8 cellular contexts compared by ENCODE assay signal in the genomic region with DNA sequence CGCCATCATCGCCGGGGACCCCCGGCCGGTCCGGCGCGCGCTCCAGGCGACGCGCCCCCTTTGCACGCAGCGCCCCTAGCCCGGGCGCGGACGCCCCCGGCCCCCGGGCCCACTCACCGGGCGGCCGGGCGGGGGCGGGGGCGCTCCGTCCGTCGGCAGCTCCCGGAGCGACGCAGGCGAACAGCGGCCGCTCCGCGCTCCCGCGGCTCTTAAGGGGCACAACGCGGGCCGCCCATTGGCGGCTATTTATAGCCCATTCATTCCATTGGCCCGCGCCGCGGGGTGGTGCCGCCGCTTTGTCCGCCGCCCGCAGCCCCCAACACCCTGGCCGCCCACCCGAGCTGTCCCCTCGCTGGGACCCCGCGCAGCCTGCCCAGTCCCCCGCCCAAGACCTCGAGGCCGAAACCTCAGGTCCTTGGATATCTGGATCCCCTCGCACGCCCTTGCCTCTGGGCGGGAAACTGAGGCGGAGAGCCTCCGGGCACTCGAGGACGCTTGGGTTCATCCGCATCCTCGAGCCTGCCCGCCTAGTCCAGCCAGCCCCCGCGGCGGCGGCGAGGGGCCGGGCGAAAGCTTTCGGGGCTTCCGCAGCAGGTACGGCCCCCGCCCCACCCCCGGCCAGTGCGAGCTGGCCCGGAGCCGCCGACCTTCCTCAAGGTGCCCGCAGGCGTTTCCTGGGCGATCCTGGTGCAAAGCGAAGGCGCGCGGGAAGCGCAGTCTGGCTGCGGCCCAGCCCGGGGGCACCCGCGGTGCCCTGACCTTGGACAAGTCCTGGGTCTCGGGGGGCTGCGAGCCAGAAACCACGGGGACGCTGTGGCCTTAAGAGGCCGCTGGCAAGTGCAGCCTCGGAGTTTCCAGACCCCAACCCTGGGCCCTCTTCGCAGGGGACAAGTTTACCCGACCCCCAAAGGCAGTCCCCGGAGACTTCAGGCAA. TPM values are rescaled to one million over a fixed set of nuclear protein-coding genes. Genes with fewer than 3 reads are reported as not detected.
DNase-seq lines count a peak whose midpoint lies in the region; ATAC-seq, FAIRE-seq and TF ChIP-seq lines count a peak whose summit lies in the region.

A gene (minus strand): TSS at position 182 of the 934 bp plus-strand sequence. CDS start 337 bp downstream, outside the sequence.

- no peak within 1 kb of the TSS for H2BK120ac ChIP-seq in mesendoderm (ENCODE audit: low read depth, low read length)

- no peaks in the 10 kb centered on the region for H3K9me1 ChIP-seq in endothelial cell of umbilical vein (replicated peaks; ENCODE audit: control insufficient read depth, extremely low read depth, insufficient read depth, low read length)

- H2AFZ ChIP-seq in SU-DHL-6 (ENCODE audit: low read depth, low read length, severe bottlenecking) (no peak within 1 kb of the TSS), endothelial cell of umbilical vein (ENCODE audit: low read depth, low read length) (no peak within 1 kb of the TSS)

- H4K20me1 ChIP-seq in SU-DHL-6 (ENCODE audit: low read depth, low read length) (no peaks in the 10 kb centered on the region), endothelial cell of umbilical vein (replicated peaks; ENCODE audit: control insufficient read depth, extremely low read depth, insufficient read depth, low read length) (no peaks in the 10 kb centered on the region)

- H3F3A ChIP-seq in SU-DHL-6 (ENCODE audit: insufficient read depth): 0 out of 2 replicates have a peak, but pooled peaks cover 8% of the 10 kb centered on the region

- H3K9me2 ChIP-seq in SU-DHL-6 (replicated peaks; ENCODE audit: insufficient read depth, low read length): no peaks in the 10 kb centered on the region

- H3K4me2 ChIP-seq in SU-DHL-6 (ENCODE audit: low read depth, low read length, poor library complexity, severe bottlenecking) (peak within 1 kb of the TSS; percentile 61), endothelial cell of umbilical vein (ENCODE audit: insufficient read depth, low read length) (no peak within 1 kb of the TSS), mesendoderm (ENCODE audit: low read length) (peak within 1 kb of the TSS; percentile 73)

- no peak within 1 kb of the TSS for H2BK15ac ChIP-seq in mesendoderm (replicated peaks; ENCODE audit: low read depth)

- BruUV-seq in endothelial cell of umbilical vein (replicated peaks; lab: Mats Ljungman, UMichigan): no TSS peak

- peaks cover 14% of the 10 kb centered on the region for H3K4me1 ChIP-seq in endothelial cell of umbilical vein (ENCODE audit: control insufficient read depth, extremely low read depth, insufficient read depth, low read length)
- no peaks in the 10 kb centered on the region for H3K4me1 ChIP-seq in mesendoderm (ENCODE audit: control insufficient read depth, low read depth, low read length)
- peaks cover 0 to 77% (median 48%) of the 10 kb centered on the region in 4 donors for H3K4me1 ChIP-seq in tibial nerve

- FAIRE-seq in endothelial cell of umbilical vein (lab: Jason Lieb, UNC): peak; percentile 33

- peak within 1 kb of the TSS; percentile 46 for H3K18ac ChIP-seq in mesendoderm (ENCODE audit: low read length)

- H3K79me1 ChIP-seq in mesendoderm (ENCODE audit: low read length): no peaks in the 10 kb centered on the region

- no peak within 1 kb of the TSS for H4K5ac ChIP-seq in mesendoderm (ENCODE audit: low read length)

- no peaks in the 10 kb centered on the region for H3K9me3 ChIP-seq in SU-DHL-6 (ENCODE audit: insufficient read depth, low read length)
- H3K9me3 ChIP-seq in endothelial cell of umbilical vein (replicated peaks; ENCODE audit: control insufficient read depth, insufficient read depth, low read length): no peaks in the 10 kb centered on the region
- no peaks in the 10 kb centered on the region for H3K9me3 ChIP-seq in tibial nerve

- peak within 1 kb of the TSS; percentile 86 for H3K56ac ChIP-seq in mesendoderm (ENCODE audit: low read length)

- H3K4ac ChIP-seq in mesendoderm (ENCODE audit: low read depth, low read length): peak within 1 kb of the TSS; percentile 20

- no peaks in the 10 kb centered on the region for H3K36me3 ChIP-seq in SU-DHL-6 (ENCODE audit: low read length)
- H3K36me3 ChIP-seq in endothelial cell of umbilical vein (ENCODE audit: control insufficient read depth in 2 of 2, extremely low read depth in 1 of 2, insufficient read depth in 2 of 2, low read length in 2 of 2): no peaks in the 10 kb centered on the region
- no peaks in the 10 kb centered on the region for H3K36me3 ChIP-seq in mesendoderm (ENCODE audit: control insufficient read depth, insufficient read depth, low read length)
- no peaks in the 10 kb centered on the region for H3K36me3 ChIP-seq in tibial nerve

- no CpG with 5 or more reads among the region's 107 CpGs for WGBS in mesendoderm (ENCODE audit: extremely low coverage, insufficient coverage, low lambda C conversion rate)
- WGBS in tibial nerve, 2 donors: 4 to 22% methylated on average over 21 to 78 of the region's 107 CpGs

- peak in 1 of 2 donors; percentile 67 for TF ChIP-seq EP300 in tibial nerve (IDR thresholded peaks at IDR 0.05)

- H2AK5ac ChIP-seq in mesendoderm (ENCODE audit: low read length): no peak within 1 kb of the TSS

- H3K27ac ChIP-seq in SU-DHL-6 (ENCODE audit: low read depth, low read length): no peak within 1 kb of the TSS
- no peak within 1 kb of the TSS for H3K27ac ChIP-seq in endothelial cell of umbilical vein (ENCODE audit: insufficient read depth, low read depth, low read length)
- H3K27ac ChIP-seq in mesendoderm (ENCODE audit: low read depth, low read length): no peak within 1 kb of the TSS
- peak within 1 kb of the TSS; percentile 71 to 90 (median 84) for H3K27ac ChIP-seq in tibial nerve

- H3K9ac ChIP-seq in SU-DHL-6 (ENCODE audit: low read length) (no peak within 1 kb of the TSS), endothelial cell of umbilical vein (replicated peaks; ENCODE audit: extremely low read depth, insufficient read depth, low read length) (no peak within 1 kb of the TSS), mesendoderm (ENCODE audit: low read length) (peak within 1 kb of the TSS; percentile 64)

- ATAC-seq in GM21447 (IDR thresholded peaks at IDR 0.05; ENCODE audit: unreplicated experiment): no peak
- ATAC-seq in HG03520 (IDR thresholded peaks at IDR 0.05; ENCODE audit: unreplicated experiment): no peak

- CTCF ChIA-PET in endothelial cell of umbilical vein (lab: Charles Lee): interaction anchor here (8.0 kb wide), 1 partner anchor 24 kb away, joined by 209 read pairs; no protein-coding TSS in a partner anchor

- DNase-seq in DMS53 treated with DMSO at 0.1 percent for 48 hours (lab: John Stamatoyannopoulos, UW; ENCODE audit: unreplicated experiment): peak; percentile 3
- DNase-seq in M059J (ENCODE audit: low read depth): peak; percentile 64
- DNase-seq in endothelial cell of umbilical vein (ENCODE audit: low read depth, low spot score): no peak
- peak; percentile 71 for DNase-seq in mesendoderm
- DNase-seq in tibial nerve (ENCODE audit: low spot score in 2 of 2): no peak

- H3K23ac ChIP-seq in mesendoderm (ENCODE audit: low read length): no peak within 1 kb of the TSS

- H3K4me3 ChIP-seq in SU-DHL-6 (ENCODE audit: insufficient read depth, low read length, poor library complexity, severe bottlenecking) (peak within 1 kb of the TSS; percentile 55), endothelial cell of umbilical vein (replicated peaks in 1 of 3; ENCODE audit: insufficient read depth in 1 of 3, low read depth in 1 of 3, low read length in 3 of 3) (peak within 1 kb of the TSS in 1 of 3 experiments; percentile 35), mesendoderm (ENCODE audit: low read length) (peak within 1 kb of the TSS; percentile 72), tibial nerve (peak within 1 kb of the TSS; percentile 39 to 75 (median 64))

- TF ChIP-seq CTCF in SU-DHL-6 (IDR thresholded peaks at IDR 0.05; ENCODE audit: insufficient read depth, low read length, poor library complexity, severe bottlenecking): no peak
- no peak for TF ChIP-seq CTCF in endothelial cell of umbilical vein (IDR thresholded peaks at IDR 0.05; ENCODE audit: extremely low read depth in 1 of 2, insufficient read depth in 1 of 2, low read depth in 1 of 2, low read length in 2 of 2)
- TF ChIP-seq CTCF in tibial nerve (IDR thresholded peaks at IDR 0.05): no peak

- intact Hi-C loops in endothelial cell of umbilical vein (cut with micrococcal nuclease): no loop called here

- POLR2A ChIA-PET in endothelial cell of umbilical vein (lab: Charles Lee): interaction anchor here (0.6 kb wide), 1 partner anchor 95 kb away, joined by 3 read pairs; no protein-coding TSS in a partner anchor

- H3K79me2 ChIP-seq in SU-DHL-6 (ENCODE audit: insufficient read depth, low read length) (no peaks in the 10 kb centered on the region), endothelial cell of umbilical vein (ENCODE audit: control insufficient read depth, insufficient read depth, low read length) (no peaks in the 10 kb centered on the region), mesendoderm (ENCODE audit: control insufficient read depth, insufficient read depth, low read length) (no peaks in the 10 kb centered on the region)

- no peak within 1 kb of the TSS for H4K8ac ChIP-seq in mesendoderm (ENCODE audit: low read depth, low read length)

- H2BK5ac ChIP-seq in mesendoderm (ENCODE audit: low read length): no peak within 1 kb of the TSS

- no peaks in the 10 kb centered on the region for H3K27me3 ChIP-seq in SU-DHL-6 (ENCODE audit: low read length)
- H3K27me3 ChIP-seq in endothelial cell of umbilical vein (ENCODE audit: control insufficient read depth in 2 of 2, insufficient read depth in 2 of 2, low read length in 2 of 2): peaks cover 19 to 34% of the 10 kb centered on the region in 2 experiments
- peaks cover 5% of the 10 kb centered on the region for H3K27me3 ChIP-seq in mesendoderm (ENCODE audit: insufficient read depth, low read length, poor library complexity)
- H3K27me3 ChIP-seq in tibial nerve: no peaks in the 10 kb centered on the region

- dilution Hi-C loops in endothelial cell of umbilical vein (cut with MboI; ENCODE audit: extremely low pct_ligation_motif_present, low sequenced_read_pairs): no loop called here

- TF ChIP-seq POLR2A in endothelial cell of umbilical vein (IDR thresholded peaks at IDR 0.05; ENCODE audit: low read depth, low read length) (no peak), tibial nerve (IDR thresholded peaks at IDR 0.05) (peak; percentile 51 to 81)

RNA-seq across cellular contexts. Expression of the gene that starts here (rescaled TPM):
- 42.2 and 63.3 TPM in 2 replicates for total RNA-seq in M059J (2014; rRNA removed; shearing (Covaris generic))
- 2.4 and 4.0 TPM in 2 replicates for total RNA-seq in endothelial cell of umbilical vein
- 6.9 and 10.0 TPM in 2 replicates for polyA plus RNA-seq in endothelial cell of umbilical vein
- 2.9 and 5.9 TPM in 2 replicates for polyA plus RNA-seq in endothelial cell of umbilical vein (2011; cell fraction: cytosol; rRNA removed)
- polyA plus RNA-seq in endothelial cell of umbilical vein (2011; cell fraction: nucleus; rRNA removed): 4.0 and 4.7 TPM in 2 replicates
- 0.64 and 2.2 TPM in 2 replicates for polyA plus RNA-seq in endothelial cell of umbilical vein (2012)
- polyA minus RNA-seq in endothelial cell of umbilical vein: 3.2 and 8.8 TPM in 2 replicates
- polyA minus RNA-seq in endothelial cell of umbilical vein (2011; cell fraction: cytosol; rRNA and poly(A)+ RNA removed): 326 TPM
- polyA minus RNA-seq in endothelial cell of umbilical vein (2011; cell fraction: nucleus; rRNA and poly(A)+ RNA removed): 1.7 TPM in 1 of 2 replicates, not detected in the other
- 162 TPM for polyA plus RNA-seq in mesendoderm (2013, experiment 1 of 2)
- 164 TPM for polyA plus RNA-seq in mesendoderm (2013, experiment 2 of 2)
- 100 to 1,000 TPM in 3 of 4 donors, 10 to 100 TPM in 1; 75.6 to 249 (median 141) TPM for total RNA-seq in tibial nerve

Comparison
In these comparisons a context has a peak if more than half of its experiments do, and no peak if none do; other contexts are left out.
1. DNase-seq: peak in DMS53 treated with DMSO at 0.1 percent for 48 hours (single experiment), M059J (single experiment) and mesendoderm (single experiment); none in endothelial cell of umbilical vein (single experiment) and tibial nerve (0 of 2).
2. H3K27ac ChIP-seq: peak in tibial nerve (4 of 4); none in SU-DHL-6 (single experiment), endothelial cell of umbilical vein (single experiment) and mesendoderm (single experiment).